Comparison of ENCODE assay signal across 8 cellular contexts in genomic region chr15:58410353-58410752, GRCh38. TPM values are rescaled to one million over a fixed set of nuclear protein-coding genes. Genes with fewer than 3 reads are reported as not detected.
DNase-seq lines count a peak whose midpoint lies in the region; ATAC-seq, FAIRE-seq and TF ChIP-seq lines count a peak whose summit lies in the region.

No MANE protein-coding gene starts in this region.

- TF ChIP-seq RAD21 in K562 (CRISPR knock-in tag; conservative IDR thresholded peaks at IDR 0.05 in 1 of 2, IDR thresholded peaks at IDR 0.05 in 1 of 2) = no peak

- H2AFZ ChIP-seq in OCI-LY3 (ENCODE audit: low read depth, low read length) (peak overlapping the region; percentile 75), K562 (ENCODE audit: low read depth, low read length) (peak overlapping the region; percentile 89)

- no peak for TF ChIP-seq POLR2A in K562 (conservative IDR thresholded peaks at IDR 0.05)

- peaks cover 17 to 36% (median 24%) of the 10 kb centered on the region in 10 experiments for H3K4me1 ChIP-seq in BLaER1 treated with 17β-estradiol and CSF1 and Interleukin-3, amounts not matched to agents 10 nM and 100 nM
- H3K4me1 ChIP-seq in OCI-LY3 (ENCODE audit: low read length) = peaks cover 9% of the 10 kb centered on the region; the same call in 1 of the 2 replicates
- peaks cover 0 to 10% of the 10 kb centered on the region in 2 experiments for H3K4me1 ChIP-seq in K562 (replicated peaks in 1 of 2; ENCODE audit: control insufficient read depth in 2 of 2, insufficient read depth in 2 of 2, low read length in 2 of 2)

- H3K79me2 ChIP-seq in OCI-LY3 (ENCODE audit: low read length) (no peaks in the 10 kb centered on the region), K562 (ENCODE audit: control insufficient read depth, insufficient read depth, low read length) (no peaks in the 10 kb centered on the region)

- H4K20me1 ChIP-seq in BLaER1 treated with 17β-estradiol and CSF1 and Interleukin-3, amounts not matched to agents 10 nM and 100 nM = no peaks in the 10 kb centered on the region
- H4K20me1 ChIP-seq in OCI-LY3 (ENCODE audit: insufficient read depth, low read length) (no peaks in the 10 kb centered on the region), K562 (replicated peaks; ENCODE audit: control insufficient read depth, insufficient read depth, low read length) (no peaks in the 10 kb centered on the region)

- no peaks in the 10 kb centered on the region for H3K9me3 Mint-ChIP-seq in HFFc6

- TF ChIP-seq CTCF in OCI-LY3 (IDR thresholded peaks at IDR 0.05; ENCODE audit: low read depth, low read length) (no peak), K562 (IDR thresholded peaks at IDR 0.05 in 2 of 3, conservative IDR thresholded peaks at IDR 0.05 in 1 of 3; ENCODE audit: insufficient read depth in 2 of 3, low read depth in 1 of 3, low read length in 3 of 3) (no peak), HFFc6 (IDR thresholded peaks at IDR 0.05) (no peak)

- in situ Hi-C loops in K562 (cut with MboI) = no loop called here

- WGBS in K562 (ENCODE audit: insufficient coverage, low coverage, missing lambda C conversion rate) = 14% methylated on average over 4 of the region's 4 CpGs

- no peaks in the 10 kb centered on the region for H3K9me1 ChIP-seq in K562 (ENCODE audit: control insufficient read depth, insufficient read depth, low read length)

- H3K9ac ChIP-seq in BLaER1 treated with 17β-estradiol and CSF1 and Interleukin-3, amounts not matched to agents 10 nM and 100 nM = peak overlapping the region; percentile 69 to 82 (median 76)
- no peak overlapping the region for H3K9ac ChIP-seq in OCI-LY3 (ENCODE audit: low read length)
- H3K9ac ChIP-seq in K562 (ENCODE audit: insufficient read depth in 1 of 2, low read depth in 2 of 2, low read length in 2 of 2) = peak overlapping the region; percentile 43 to 47; a peak in 3 of 4 replicates

- H3K9me3 ChIP-seq in BLaER1 treated with 17β-estradiol and CSF1 and Interleukin-3, amounts not matched to agents 10 nM and 100 nM (replicated peaks in 1 of 11) = peaks cover 0 to 32% (median 21%) of the 10 kb centered on the region in 11 experiments; a peak in 19 of 22 replicates
- H3K9me3 ChIP-seq in OCI-LY3 (ENCODE audit: insufficient read depth, low read length) = no peaks in the 10 kb centered on the region
- H3K9me3 ChIP-seq in K562 (replicated peaks; ENCODE audit: control insufficient read depth, insufficient read depth, low read depth, low read length) = no peaks in the 10 kb centered on the region

- CTCF ChIA-PET in K562 (lab: Yijun Ruan, JAX; ENCODE audit: low intra/inter-chr PET ratio) = no interaction called here

- ATAC-seq in K562 (peak; percentile 88), HG03280 (IDR thresholded peaks at IDR 0.05; ENCODE audit: unreplicated experiment) (no peak), GM18858 (IDR thresholded peaks at IDR 0.05; ENCODE audit: unreplicated experiment) (no peak), HG02884 (IDR thresholded peaks at IDR 0.05; ENCODE audit: unreplicated experiment) (no peak)

- no peaks in the 10 kb centered on the region for H3K27me3 ChIP-seq in BLaER1 treated with 17β-estradiol and CSF1 and Interleukin-3, amounts not matched to agents 10 nM and 100 nM
- H3K27me3 ChIP-seq in OCI-LY3 (ENCODE audit: low read depth, low read length) = no peaks in the 10 kb centered on the region
- H3K27me3 ChIP-seq in K562 (ENCODE audit: control insufficient read depth in 2 of 2, insufficient read depth in 2 of 2, low read length in 2 of 2) = no peaks in the 10 kb centered on the region

- peak overlapping the region; percentile 46 to 69 (median 60) for H3K4me3 ChIP-seq in BLaER1 treated with 17β-estradiol and CSF1 and Interleukin-3, amounts not matched to agents 10 nM and 100 nM
- H3K4me3 ChIP-seq in OCI-LY3 (ENCODE audit: low read length) (peak overlapping the region; percentile 58), K562 (peak overlapping the region; percentile 16; the same call in 1 of the 2 replicates)

- H3K4me2 ChIP-seq in BLaER1 treated with 17β-estradiol and CSF1 and Interleukin-3, amounts not matched to agents 10 nM and 100 nM = peak overlapping the region; percentile 63 to 93 (median 83)
- H3K4me2 ChIP-seq in OCI-LY3 (ENCODE audit: low read length) (peak overlapping the region; percentile 70), K562 (ENCODE audit: insufficient read depth, low read length) (peak overlapping the region; percentile 70)

- peak in 2 of 4 experiments; percentile 47 to 48 for DNase-seq in K562 (ENCODE audit: extremely low read depth in 1 of 4, low spot score in 3 of 4)
- DNase-seq in pons (ENCODE audit: low spot score) = peak; percentile 79
- no peak for DNase-seq in HFFc6

- no peak overlapping the region for H3K27ac Mint-ChIP-seq in HFFc6

- no peak overlapping the region for H3K4me3 Mint-ChIP-seq in HFFc6

- peaks cover 4% of the 10 kb centered on the region for H3K27me3 Mint-ChIP-seq in HFFc6 (ENCODE audit: insufficient read depth)

- peak; percentile 54 for FAIRE-seq in K562 (lab: Jason Lieb, UNC)

- intact Hi-C loops in K562 (cut with micrococcal nuclease) = no loop called here

- H3K36me3 ChIP-seq in BLaER1 treated with 17β-estradiol and CSF1 and Interleukin-3, amounts not matched to agents 10 nM and 100 nM = peaks cover 0 to 8% (median 5%) of the 10 kb centered on the region in 11 experiments; a peak in 6 of 22 replicates
- H3K36me3 ChIP-seq in OCI-LY3 (replicated peaks; ENCODE audit: low read depth, low read length) (no peaks in the 10 kb centered on the region), K562 (ENCODE audit: control insufficient read depth, insufficient read depth, low read length) (no peaks in the 10 kb centered on the region)

- H3K36me3 Mint-ChIP-seq in HFFc6 (ENCODE audit: low read depth) = no peaks in the 10 kb centered on the region

- POLR2A ChIA-PET in K562 (lab: Yijun Ruan, JAX) = interaction anchor here (0.6 to 1.4 kb wide), 4 partner anchors 10 to 48 kb away, joined by 3 to 4 read pairs (median 3); no protein-coding TSS in a partner anchor

- BruUV-seq in K562 (replicated peaks; lab: Mats Ljungman, UMichigan) = no TSS peak

- H3K27ac ChIP-seq in BLaER1 treated with 17β-estradiol and CSF1 and Interleukin-3, amounts not matched to agents 10 nM and 100 nM = peak overlapping the region; percentile 41 to 85 (median 80); a peak in 21 of 22 replicates
- H3K27ac ChIP-seq in OCI-LY3 (ENCODE audit: low read length) (no peak overlapping the region), K562 (ENCODE audit: extremely low read depth, low read depth, low read length) (peak overlapping the region; percentile 39; the same call in 2 of the 3 replicates)

- TF ChIP-seq EP300 in K562 (IDR thresholded peaks at IDR 0.05; ENCODE audit: low read length) = no peak

- H3K4me1 Mint-ChIP-seq in HFFc6 (ENCODE audit: low read depth) = no peaks in the 10 kb centered on the region; the same call in 1 of the 2 replicates

TF ChIP-seq in K562, 482 proteins besides CTCF, POLR2A, EP300 and RAD21 (continues in another document):
- TF ChIP-seq L3MBTL2 (IDR thresholded peaks at IDR 0.05) = peak; percentile 48; the same call in 1 of the 2 replicates
- peak; percentile 48; the same call in 1 of the 2 replicates for TF ChIP-seq ZNF589 (CRISPR knock-in tag; IDR thresholded peaks at IDR 0.05; ENCODE audit: low read depth)
- TF ChIP-seq PBX2 (CRISPR knock-in tag; IDR thresholded peaks at IDR 0.05; ENCODE audit: low read depth) = no peak
- peak; percentile 46; the same call in 1 of the 2 replicates for TF ChIP-seq PBX2 (tag; conservative IDR thresholded peaks at IDR 0.05; ENCODE audit: low read depth)
- TF ChIP-seq ELF2 (CRISPR knock-in tag; IDR thresholded peaks at IDR 0.05) = peak; percentile 68
- TF ChIP-seq ETV1 (tag; conservative IDR thresholded peaks at IDR 0.05; ENCODE audit: low read depth) = 0 out of 2 replicates have a peak, but pooled peaks have one; percentile 11
- TF ChIP-seq SMAD4 (CRISPR knock-in tag; conservative IDR thresholded peaks at IDR 0.05) = 0 out of 2 replicates have a peak, but pooled peaks have one; percentile 5

RNA-seq across cellular contexts. Expression of gene LIPC, which starts 21.4 kb away (rescaled TPM):
- total RNA-seq in K562 (2011; cell fraction: chromatin; rRNA removed; ENCODE audit: low replicate concordance) = 0.42 TPM in 1 of 2 replicates, not detected in the other
- 0.17 and 0.26 TPM in 2 replicates for total RNA-seq in K562 (2011; cell fraction: nucleolus; rRNA removed)
- total RNA-seq in K562 (2011; cell fraction: nucleoplasm; rRNA removed) = 0.15 and 0.92 TPM in 2 replicates
- total RNA-seq in K562 (2014; rRNA removed) (0.08 TPM in 1 of 2 replicates, not detected in the other), K562 (2014; rRNA removed; fragmentation: Illumina TruSeq; extraction: Trizol) (0.07 and 0.29 TPM in 2 replicates), K562 (2015; rRNA removed; fragmentation: Illumina TruSeq; extraction: Trizol) (0.15 and 0.33 TPM in 2 replicates), K562 (2021) (0.13 and 0.27 TPM in 2 replicates)
- polyA plus RNA-seq in K562 (2011; rRNA removed) (0.11 and 0.12 TPM in 2 replicates), K562 (2014; fragmentation: Illumina TruSeq; extraction: Trizol) (0.09 and 0.14 TPM in 2 replicates), K562 (2014; fragmentation: Nextera tagmentation; extraction: Ambion mirVana) (under 1 TPM in 1 of 2 experiments, not detected in 1; 0.07 TPM), K562 (2014; rRNA removed) (0.35 and 0.41 TPM in 2 replicates)
- 0.16 TPM in 1 of 2 replicates, not detected in the other for polyA plus RNA-seq in K562 (2011; cell fraction: cytosol; rRNA removed)
- polyA plus RNA-seq in K562 (2011; cell fraction: nucleus; rRNA removed) = 0.14 and 0.36 TPM in 2 replicates
- polyA plus RNA-seq in K562 (2012) = 0.76 and 4.9 TPM in 2 replicates
- polyA minus RNA-seq in K562 (2011; rRNA and poly(A)+ RNA removed) = 0.11 and 0.12 TPM in 2 replicates
- not detected in 2 replicates for polyA minus RNA-seq in K562 (2011; cell fraction: cytosol; rRNA and poly(A)+ RNA removed)
- polyA minus RNA-seq in K562 (2011; cell fraction: nucleus; rRNA and poly(A)+ RNA removed) = 0.13 and 0.22 TPM in 2 replicates
- not detected for total RNA-seq in HFFc6 (2021; fragmentation: NEBNext Ultra II Directional; extraction: Animal tissue kit (Norgen Biotek cat#: 25700))
